ENCODE assay signal across 26 cellular contexts in genomic region chr13:111904701-111905608, GRCh38.
A peak's percentile ranks its signal among the peaks of the same experiment; 100 is the strongest.
DNase-seq lines count a peak whose midpoint lies in the region; ATAC-seq, FAIRE-seq and TF ChIP-seq lines count a peak whose summit lies in the region.
"Had no signal": no experiment of that assay in that cellular context is flagged by ENCODE, and none has a peak within 500 bp of the region (broad histone marks: within the 10 kb centered on the region; RNA-seq: fewer than 3 reads in every experiment).

No MANE protein-coding gene starts in this region.

- H3K36me3 ChIP-seq in right atrium auricular region (no peaks in the 10 kb centered on the region), bronchial epithelial cell (ENCODE audit: control insufficient read depth, insufficient read depth, low read length) (no peaks in the 10 kb centered on the region), neural progenitor cell (no peaks in the 10 kb centered on the region)
- H3K36me3 ChIP-seq: esophagus squamous epithelium, gastrocnemius medialis, transverse colon had no signal

- H3K27ac ChIP-seq in right atrium auricular region (no peak overlapping the region), neural progenitor cell (no peak overlapping the region)
- H3K27ac ChIP-seq: esophagus squamous epithelium, gastrocnemius medialis, transverse colon had no signal

- intact Hi-C loops in Right ventricle myocardium superior (cut with DNase I), result no loop called here

- no peaks in the 10 kb centered on the region for H3K9me3 ChIP-seq in right atrium auricular region
- H3K9me3 ChIP-seq in neural progenitor cell (ENCODE audit: low read depth), result no peaks in the 10 kb centered on the region
- H3K9me3 ChIP-seq: Caco-2, esophagus squamous epithelium, gastrocnemius medialis, transverse colon had no signal

- H3K9ac ChIP-seq in neural progenitor cell, result no peak overlapping the region

- no peaks in the 10 kb centered on the region for H3K36me3 Mint-ChIP-seq in neural progenitor cell
- no peaks in the 10 kb centered on the region for H3K36me3 Mint-ChIP-seq in activated T-cell treated with anti-CD3 and anti-CD28 coated beads, Interleukin-2, amount 50 U/mL, for 4 hours (ENCODE audit: insufficient read depth)
- H3K36me3 Mint-ChIP-seq: activated naive CD8-positive, alpha-beta T cell treated with anti-CD3 and anti-CD28 coated beads for 36 hours had no signal

- H3K4me1 ChIP-seq in right atrium auricular region, result no peaks in the 10 kb centered on the region
- peaks cover 9% of the 10 kb centered on the region for H3K4me1 ChIP-seq in neural progenitor cell
- H3K4me1 ChIP-seq: Caco-2, esophagus squamous epithelium, gastrocnemius medialis, transverse colon had no signal

- H3K27me3 ChIP-seq in right atrium auricular region, result no peaks in the 10 kb centered on the region
- H3K27me3 ChIP-seq in bronchial epithelial cell (ENCODE audit: control insufficient read depth, insufficient read depth, low read length), result no peaks in the 10 kb centered on the region
- no peaks in the 10 kb centered on the region for H3K27me3 ChIP-seq in neural progenitor cell
- H3K27me3 ChIP-seq: gastrocnemius medialis, transverse colon had no signal

- no peak overlapping the region for H3K4me2 ChIP-seq in neural progenitor cell

- ATAC-seq in Right ventricle myocardium superior (ENCODE audit: poor library complexity) (no peak), GM18498 (IDR thresholded peaks at IDR 0.05; ENCODE audit: unreplicated experiment) (no peak), GM18520 (IDR thresholded peaks at IDR 0.05; ENCODE audit: unreplicated experiment) (no peak)
- ATAC-seq in activated T-cell treated with anti-CD3 and anti-CD28 coated beads, Interleukin-2, amount 50 U/mL, for 4 hours, result no peak
- ATAC-seq: activated CD4-positive, CD25-positive, alpha-beta regulatory T cell treated with anti-CD3 and anti-CD28 coated beads, Interleukin-2, amount 50 U/mL, for 24 hours; activated CD8-positive, alpha-beta T cell treated with anti-CD3 and anti-CD28 coated beads, Interleukin-2, amount 10 ng/mL, durations not matched to agents 7 days and 5 days; activated T-cell treated with anti-CD3 and anti-CD28 coated beads, Interleukin-2, amount 50 U/mL, for 72 hours; effector memory CD8-positive, alpha-beta T cell; gastrocnemius medialis; HepG2 had no signal

- peaks cover 2% of the 10 kb centered on the region for H3K9me3 Mint-ChIP-seq in neural progenitor cell
- no peaks in the 10 kb centered on the region for H3K9me3 Mint-ChIP-seq in activated T-cell treated with anti-CD3 and anti-CD28 coated beads, Interleukin-2, amount 50 U/mL, for 4 hours

- H3K4me3 ChIP-seq in right atrium auricular region (no peak overlapping the region), bronchial epithelial cell (ENCODE audit: low read depth, low read length) (no peak overlapping the region), neural progenitor cell (no peak overlapping the region)
- H3K4me3 ChIP-seq: esophagus squamous epithelium, gastrocnemius medialis, transverse colon had no signal

- H3K27me3 Mint-ChIP-seq in neural progenitor cell (ENCODE audit: insufficient read depth, low read depth), result peaks cover 2% of the 10 kb centered on the region
- no peaks in the 10 kb centered on the region for H3K27me3 Mint-ChIP-seq in activated T-cell treated with anti-CD3 and anti-CD28 coated beads, Interleukin-2, amount 50 U/mL, for 4 hours (ENCODE audit: low read depth)
- H3K27me3 Mint-ChIP-seq: activated naive CD8-positive, alpha-beta T cell treated with anti-CD3 and anti-CD28 coated beads for 36 hours; effector memory CD8-positive, alpha-beta T cell; stimulated activated naive CD8-positive, alpha-beta T cell treated with anti-CD3 and anti-CD28 coated beads, Interleukin-15, Interleukin-2, amounts not matched to agents 100 ng/mL and 50 ng/mL, for 24 hours had no signal

- H3K79me2 ChIP-seq in neural progenitor cell (ENCODE audit: low read depth), result no peaks in the 10 kb centered on the region

- no peaks in the 10 kb centered on the region for H3F3A ChIP-seq in neural progenitor cell (ENCODE audit: low read depth)

- H3K4me3 Mint-ChIP-seq in neural progenitor cell, result no peak overlapping the region
- H3K4me3 Mint-ChIP-seq in activated T-cell treated with anti-CD3 and anti-CD28 coated beads, Interleukin-2, amount 50 U/mL, for 4 hours, result no peak overlapping the region
- H3K4me3 Mint-ChIP-seq: activated CD8-positive, alpha-beta T cell treated with anti-CD3 and anti-CD28 coated beads, Interleukin-2, amount 10 ng/mL, durations not matched to agents 7 days and 5 days; activated naive CD8-positive, alpha-beta T cell treated with anti-CD3 and anti-CD28 coated beads for 36 hours; activated T-cell treated with anti-CD3 and anti-CD28 coated beads, Interleukin-2, amount 50 U/mL, for 72 hours; effector memory CD8-positive, alpha-beta T cell; stimulated activated naive CD8-positive, alpha-beta T cell treated with anti-CD3 and anti-CD28 coated beads, Interleukin-15, Interleukin-2, amounts not matched to agents 100 ng/mL and 50 ng/mL, for 24 hours had no signal

- H4K20me1 ChIP-seq in neural progenitor cell (ENCODE audit: low read depth), result no peaks in the 10 kb centered on the region

- peak; percentile 51 for DNase-seq in right atrium auricular region (ENCODE audit: low spot score)
- DNase-seq in Right ventricle myocardium superior, result no peak
- DNase-seq in bronchial epithelial cell (ENCODE audit: low read depth), result no peak
- DNase-seq in neural progenitor cell (ENCODE audit: low spot score), result no peak
- no peak for DNase-seq in cortex of kidney (lab: John Stamatoyannopoulos, UW)
- DNase-seq in activated T-cell treated with anti-CD3 and anti-CD28 coated beads, Interleukin-2, amount 50 U/mL, for 4 hours, result no peak
- DNase-seq: activated CD8-positive, alpha-beta T cell treated with anti-CD3 and anti-CD28 coated beads, Interleukin-2, amount 10 ng/mL, durations not matched to agents 7 days and 5 days; activated naive CD8-positive, alpha-beta T cell treated with anti-CD3 and anti-CD28 coated beads for 36 hours; activated T-cell treated with anti-CD3 and anti-CD28 coated beads, Interleukin-2, amount 50 U/mL, for 72 hours; DMS79 treated with DMSO at 0.1 percent for 48 hours; effector memory CD8-positive, alpha-beta T cell; esophagus squamous epithelium; gastrocnemius medialis; mammary epithelial cell; NCI-H1436; retina; RPMI8226; stimulated activated CD4-positive, alpha-beta T cell treated with anti-CD3 and anti-CD28 coated beads, Interleukin-12 subunit alpha, Interleukin-12 subunit beta, amount 100 ng/mL, for 4 hours; transverse colon had no signal

- peak; percentile 28 for FAIRE-seq in bronchial epithelial cell (lab: Jason Lieb, UNC)
- FAIRE-seq: GM12891, HepG2 had no signal

- no peak for TF ChIP-seq CTCF in right atrium auricular region (IDR thresholded peaks at IDR 0.05)
- no peak for TF ChIP-seq CTCF in bronchial epithelial cell (IDR thresholded peaks at IDR 0.05; ENCODE audit: insufficient read depth, low read length, severe bottlenecking)
- no peak for TF ChIP-seq CTCF in neural progenitor cell (IDR thresholded peaks at IDR 0.05)

- H3K27ac Mint-ChIP-seq in neural progenitor cell, result peak overlapping the region; percentile 42
- H3K27ac Mint-ChIP-seq: activated CD8-positive, alpha-beta T cell treated with anti-CD3 and anti-CD28 coated beads, Interleukin-2, amount 10 ng/mL, durations not matched to agents 7 days and 5 days; activated naive CD8-positive, alpha-beta T cell treated with anti-CD3 and anti-CD28 coated beads for 36 hours; activated T-cell treated with anti-CD3 and anti-CD28 coated beads, Interleukin-2, amount 50 U/mL, for 72 hours; effector memory CD8-positive, alpha-beta T cell; stimulated activated naive CD8-positive, alpha-beta T cell treated with anti-CD3 and anti-CD28 coated beads, Interleukin-15, Interleukin-2, amounts not matched to agents 100 ng/mL and 50 ng/mL, for 24 hours had no signal

- H2AFZ ChIP-seq in neural progenitor cell (replicated peaks), result no peak overlapping the region

- peaks cover 19% of the 10 kb centered on the region for H3K4me1 Mint-ChIP-seq in neural progenitor cell
- no peaks in the 10 kb centered on the region for H3K4me1 Mint-ChIP-seq in activated T-cell treated with anti-CD3 and anti-CD28 coated beads, Interleukin-2, amount 50 U/mL, for 4 hours (ENCODE audit: low read depth)
- H3K4me1 Mint-ChIP-seq: activated naive CD8-positive, alpha-beta T cell treated with anti-CD3 and anti-CD28 coated beads for 36 hours had no signal
